ENCODE assay signal across 8 cellular contexts in genomic region chr13:75480691-75481175, GRCh38. TPM values are rescaled to one million over a fixed set of nuclear protein-coding genes. Genes with fewer than 3 reads are reported as not detected.
DNase-seq lines count a peak whose midpoint lies in the region; ATAC-seq and TF ChIP-seq lines count a peak whose summit lies in the region.

No MANE protein-coding gene starts in this region.

- peak overlapping the region; percentile 78 for H3K4me3 ChIP-seq in ACC112 (ENCODE audit: low read depth, low read length)
- H3K4me3 ChIP-seq in liver (ENCODE audit: low read depth in 1 of 3, low read length in 3 of 3), result peak overlapping the region; percentile 93 to 97 (median 94)

- no peak overlapping the region for H3K27ac Mint-ChIP-seq in IgD-negative memory B cell
- H3K27ac Mint-ChIP-seq in stimulated activated effector memory CD8-positive, alpha-beta T cell treated with anti-CD3 and anti-CD28 coated beads, Interleukin-12 subunit alpha, Interleukin-12 subunit beta, amount 100 ng/mL, for 72 hours, result no peak overlapping the region

- H3K4me1 Mint-ChIP-seq in IgD-negative memory B cell, result peaks cover 7 to 17% (median 9%) of the 10 kb centered on the region in 3 donors
- peaks cover 22% of the 10 kb centered on the region for H3K4me1 Mint-ChIP-seq in stimulated activated effector memory CD8-positive, alpha-beta T cell treated with anti-CD3 and anti-CD28 coated beads, Interleukin-12 subunit alpha, Interleukin-12 subunit beta, amount 100 ng/mL, for 72 hours

- TF ChIP-seq CTCF in GM13976 (IDR thresholded peaks at IDR 0.05; ENCODE audit: borderline replicate concordance, control extremely low read depth, extremely low read depth, insufficient read depth, missing control alignments), result no peak
- no peak for TF ChIP-seq CTCF in liver (IDR thresholded peaks at IDR 0.05; ENCODE audit: low read depth, low read length, missing input control)

- H3K4me1 ChIP-seq in ACC112 (ENCODE audit: control insufficient read depth, insufficient read depth, low read length, unreplicated experiment), result peaks cover 12% of the 10 kb centered on the region
- H3K4me1 ChIP-seq in liver (ENCODE audit: control insufficient read depth in 4 of 4, insufficient read depth in 4 of 4, low read length in 3 of 4), result peaks cover 0 to 17% (median 9%) of the 10 kb centered on the region in 4 donors

- WGBS in liver, result under 1% methylated on average over 47 of the region's 47 CpGs

- H3K79me2 ChIP-seq in ACC112 (ENCODE audit: control insufficient read depth, insufficient read depth, low read length, unreplicated experiment), result peaks cover 11% of the 10 kb centered on the region

- ATAC-seq in stimulated activated effector memory CD8-positive, alpha-beta T cell treated with anti-CD3 and anti-CD28 coated beads, Interleukin-12 subunit alpha, Interleukin-12 subunit beta, amount 100 ng/mL, for 72 hours, result peak; percentile 12

- DNase-seq in GM13976 (ENCODE audit: low spot score) (peak; percentile 60), SW480 (ENCODE audit: low spot score) (peak; percentile 86), dermis blood vessel endothelial cell (peak; percentile 57), dedifferentiated amniotic fluid mesenchymal stem cell (ENCODE audit: extremely low spot score) (no peak)
- DNase-seq in stimulated activated effector memory CD8-positive, alpha-beta T cell treated with anti-CD3 and anti-CD28 coated beads, Interleukin-12 subunit alpha, Interleukin-12 subunit beta, amount 100 ng/mL, for 72 hours (ENCODE audit: low spot score in 2 of 2), result peak in 1 of 2 donors; percentile 52

- H3K27me3 Mint-ChIP-seq in IgD-negative memory B cell, result peaks cover 39% of the 10 kb centered on the region

- no peaks in the 10 kb centered on the region for H3K9me3 Mint-ChIP-seq in IgD-negative memory B cell
- no peaks in the 10 kb centered on the region for H3K9me3 Mint-ChIP-seq in stimulated activated effector memory CD8-positive, alpha-beta T cell treated with anti-CD3 and anti-CD28 coated beads, Interleukin-12 subunit alpha, Interleukin-12 subunit beta, amount 100 ng/mL, for 72 hours

- H3K36me3 ChIP-seq in ACC112 (ENCODE audit: insufficient read depth, low read length) (no peaks in the 10 kb centered on the region), liver (ENCODE audit: control insufficient read depth in 4 of 4, insufficient read depth in 3 of 4, low read depth in 1 of 4, low read length in 3 of 4) (no peaks in the 10 kb centered on the region)

- in situ Hi-C loops in GM13976 (cut with MboI; ENCODE audit: low sequenced_read_pairs, unreplicated experiment), result no loop called here

- H3K27ac ChIP-seq in ACC112 (ENCODE audit: low read depth, low read length) (no peak overlapping the region), liver (ENCODE audit: low read depth in 1 of 2, low read length in 2 of 2) (no peak overlapping the region)

- peak in 1 of 2 donors; percentile 25 for TF ChIP-seq RAD21 in liver (IDR thresholded peaks at IDR 0.05)

- H3K9ac ChIP-seq in liver (ENCODE audit: low read depth in 1 of 2, low read length in 2 of 2), result peak overlapping the region in 1 of 2 donors; percentile 49

- peak overlapping the region; percentile 52 for H2AFZ ChIP-seq in ACC112 (ENCODE audit: low read length, unreplicated experiment)

- H3K27me3 ChIP-seq in ACC112 (ENCODE audit: insufficient read depth, low read length) (no peaks in the 10 kb centered on the region), liver (ENCODE audit: control insufficient read depth in 4 of 4, insufficient read depth in 4 of 4, low read length in 3 of 4) (no peaks in the 10 kb centered on the region)

- H3K4me3 Mint-ChIP-seq in IgD-negative memory B cell, result peak overlapping the region; percentile 72 to 90 (median 84)
- H3K4me3 Mint-ChIP-seq in stimulated activated effector memory CD8-positive, alpha-beta T cell treated with anti-CD3 and anti-CD28 coated beads, Interleukin-12 subunit alpha, Interleukin-12 subunit beta, amount 100 ng/mL, for 72 hours, result peak overlapping the region; percentile 94

- no peaks in the 10 kb centered on the region for H3K9me3 ChIP-seq in liver (ENCODE audit: control insufficient read depth in 4 of 4, low read length in 3 of 4)

- peaks cover 2% of the 10 kb centered on the region for H3K36me3 Mint-ChIP-seq in IgD-negative memory B cell
- no peaks in the 10 kb centered on the region for H3K36me3 Mint-ChIP-seq in stimulated activated effector memory CD8-positive, alpha-beta T cell treated with anti-CD3 and anti-CD28 coated beads, Interleukin-12 subunit alpha, Interleukin-12 subunit beta, amount 100 ng/mL, for 72 hours

TF ChIP-seq in liver, 16 proteins besides CTCF, POLR2A, EP300 and RAD21:
- TF ChIP-seq HNF4A (conservative IDR thresholded peaks at IDR 0.05) (no peak), ATF3 (IDR thresholded peaks at IDR 0.05) (no peak), FOXA2 (IDR thresholded peaks at IDR 0.05) (no peak)

RNA-seq across cellular contexts. Expression of gene TBC1D4, which starts 1.2 kb away (rescaled TPM):
- 1.6 TPM for polyA plus RNA-seq in IgD-negative memory B cell
- 92.7 and 137 TPM in 2 replicates for total RNA-seq in dermis blood vessel endothelial cell
- 10 to 100 TPM in 1 of 2 donors, 1 to 10 TPM in 1; 9.2 to 11.1 TPM for total RNA-seq in liver
- polyA plus RNA-seq in liver, result 1 to 10 TPM; 2.3 to 3.8 TPM

RNA-seq across cellular contexts. Expression of gene COMMD6, which starts 56.9 kb away (rescaled TPM):
- polyA plus RNA-seq in IgD-negative memory B cell, result 574 TPM
- 26.9 and 45.1 TPM in 2 replicates for total RNA-seq in dermis blood vessel endothelial cell
- 10 to 100 TPM; 10.1 to 33.9 TPM for total RNA-seq in liver
- 100 to 1,000 TPM in 1 of 2 donors, 10 to 100 TPM in 1; 54.9 to 149 TPM for polyA plus RNA-seq in liver
